16 cellular contexts compared by ENCODE assay signal in genomic region chr20:49832632-49833327, GRCh38. TPM values are rescaled to one million over a fixed set of nuclear protein-coding genes. Genes with fewer than 3 reads are reported as not detected.
DNase-seq lines count a peak whose midpoint lies in the region; ATAC-seq and TF ChIP-seq lines count a peak whose summit lies in the region.
"Had no signal": no experiment of that assay in that cellular context is flagged by ENCODE, and none has a peak within 500 bp of the region (broad histone marks: within the 10 kb centered on the region; RNA-seq: fewer than 3 reads in every experiment).

No MANE protein-coding gene starts in this region.

- H3K4me1 ChIP-seq in gastroesophageal sphincter, result peaks cover 0 to 11% (median 0%) of the 10 kb centered on the region in 3 donors
- peaks cover 2 to 13% (median 12%) of the 10 kb centered on the region in 5 donors for H3K4me1 ChIP-seq in subcutaneous abdominal adipose tissue (ENCODE audit: control insufficient read depth in 5 of 5, insufficient read depth in 5 of 5, low read length in 5 of 5)
- H3K4me1 ChIP-seq: pancreas had no signal

- no peak for TF ChIP-seq POLR2A in gastroesophageal sphincter (IDR thresholded peaks at IDR 0.05)

- TF ChIP-seq CTCF in HL-60 (IDR thresholded peaks at IDR 0.05; ENCODE audit: insufficient read depth, low read length) (no peak), VCaP (conservative IDR thresholded peaks at IDR 0.05) (no peak), gastroesophageal sphincter (IDR thresholded peaks at IDR 0.05) (no peak)

- H3K27ac ChIP-seq in HL-60 (replicated peaks) (peak overlapping the region; percentile 77), VCaP (peak overlapping the region; percentile 80), gastroesophageal sphincter (peak overlapping the region in 3 of 4 donors; percentile 10 to 63 (median 47)), subcutaneous abdominal adipose tissue (ENCODE audit: low read depth, low read length) (peak overlapping the region; percentile 81)
- H3K27ac ChIP-seq: pancreas had no signal

- DNase-seq in HL-60 (ENCODE audit: low read depth in 1 of 2, low spot score in 1 of 2) (peak; percentile 32 to 80), NCI-H1694 treated with DMSO at 0.1 percent for 48 hours (lab: John Stamatoyannopoulos, UW) (no peak), AML-193 (lab: John Stamatoyannopoulos, UW) (no peak)
- no peak for DNase-seq in activated CD4-positive, CD25-positive, alpha-beta regulatory T cell treated with anti-CD3 and anti-CD28 coated beads, Interleukin-2, amount 50 U/mL, for 72 hours
- no peak for DNase-seq in activated naive CD4-positive, alpha-beta T cell treated with anti-CD3 and anti-CD28 coated beads, Interleukin-2, amount 10 ng/mL, durations not matched to agents 7 days and 5 days
- DNase-seq: activated naive CD8-positive, alpha-beta T cell treated with anti-CD3 and anti-CD28 coated beads for 36 hours; dorsolateral prefrontal cortex; heart right ventricle; NCI-H1930; pancreas; stimulated activated CD4-positive, alpha-beta T cell treated with anti-CD3 and anti-CD28 coated beads, Interleukin-2, amount 100 ng/mL, for 24 hours; T1000 had no signal

- H3K27me3 Mint-ChIP-seq in activated naive CD4-positive, alpha-beta T cell treated with anti-CD3 and anti-CD28 coated beads, Interleukin-2, amount 10 ng/mL, durations not matched to agents 7 days and 5 days, result no peaks in the 10 kb centered on the region
- H3K27me3 Mint-ChIP-seq: activated naive CD8-positive, alpha-beta T cell treated with anti-CD3 and anti-CD28 coated beads for 36 hours; stimulated activated naive CD8-positive, alpha-beta T cell treated with anti-CD3 and anti-CD28 coated beads, Interleukin-15, Interleukin-2, amounts not matched to agents 100 ng/mL and 50 ng/mL, for 24 hours had no signal

- H3K9me3 ChIP-seq in gastroesophageal sphincter (no peaks in the 10 kb centered on the region), subcutaneous abdominal adipose tissue (ENCODE audit: control insufficient read depth in 5 of 5, low read length in 5 of 5) (no peaks in the 10 kb centered on the region)
- H3K9me3 ChIP-seq: heart right ventricle, pancreas had no signal

- H3K27me3 ChIP-seq in HL-60 (ENCODE audit: insufficient read depth, poor library complexity, severe bottlenecking) (no peaks in the 10 kb centered on the region), gastroesophageal sphincter (no peaks in the 10 kb centered on the region), subcutaneous abdominal adipose tissue (ENCODE audit: control insufficient read depth in 5 of 5, insufficient read depth in 4 of 5, low read length in 5 of 5) (no peaks in the 10 kb centered on the region)
- H3K27me3 ChIP-seq: dorsolateral prefrontal cortex, heart right ventricle, pancreas had no signal

- no peak for TF ChIP-seq EP300 in gastroesophageal sphincter (IDR thresholded peaks at IDR 0.05)

- H3K27ac Mint-ChIP-seq in activated naive CD4-positive, alpha-beta T cell treated with anti-CD3 and anti-CD28 coated beads, Interleukin-2, amount 10 ng/mL, durations not matched to agents 7 days and 5 days, result no peak overlapping the region
- H3K27ac Mint-ChIP-seq: activated naive CD8-positive, alpha-beta T cell treated with anti-CD3 and anti-CD28 coated beads for 36 hours; stimulated activated naive CD8-positive, alpha-beta T cell treated with anti-CD3 and anti-CD28 coated beads, Interleukin-15, Interleukin-2, amounts not matched to agents 100 ng/mL and 50 ng/mL, for 24 hours had no signal

- H3K9me3 Mint-ChIP-seq in activated naive CD4-positive, alpha-beta T cell treated with anti-CD3 and anti-CD28 coated beads, Interleukin-2, amount 10 ng/mL, durations not matched to agents 7 days and 5 days, result no peaks in the 10 kb centered on the region
- H3K9me3 Mint-ChIP-seq: activated naive CD8-positive, alpha-beta T cell treated with anti-CD3 and anti-CD28 coated beads for 36 hours; stimulated activated naive CD8-positive, alpha-beta T cell treated with anti-CD3 and anti-CD28 coated beads, Interleukin-15, Interleukin-2, amounts not matched to agents 100 ng/mL and 50 ng/mL, for 24 hours had no signal

- CTCF ChIA-PET in activated naive CD4-positive, alpha-beta T cell treated with anti-CD3 and anti-CD28 coated beads, Interleukin-2, amount 10 ng/mL, durations not matched to agents 7 days and 5 days (lab: Charles Lee), result interaction anchor here (1.8 kb wide), 1 partner anchor 13 kb away, joined by 6 read pairs; no protein-coding TSS in a partner anchor

- no peak overlapping the region for H3K4me3 ChIP-seq in HL-60 (replicated peaks; ENCODE audit: insufficient read depth, low read length)
- H3K4me3 ChIP-seq in gastroesophageal sphincter, result no peak overlapping the region
- H3K4me3 ChIP-seq in subcutaneous abdominal adipose tissue (ENCODE audit: low read depth in 1 of 5, low read length in 5 of 5), result no peak overlapping the region
- H3K4me3 ChIP-seq: dorsolateral prefrontal cortex, heart right ventricle, pancreas had no signal

- ATAC-seq in gastroesophageal sphincter, result peak; percentile 70

- H3K9ac ChIP-seq in subcutaneous abdominal adipose tissue (ENCODE audit: low read length in 5 of 5), result peak overlapping the region in 2 of 5 donors; percentile 6 to 13

- no peaks in the 10 kb centered on the region for H3K4me1 Mint-ChIP-seq in activated naive CD4-positive, alpha-beta T cell treated with anti-CD3 and anti-CD28 coated beads, Interleukin-2, amount 10 ng/mL, durations not matched to agents 7 days and 5 days
- H3K4me1 Mint-ChIP-seq: activated naive CD8-positive, alpha-beta T cell treated with anti-CD3 and anti-CD28 coated beads for 36 hours had no signal

- peaks cover 50% of the 10 kb centered on the region for H3K36me3 Mint-ChIP-seq in activated naive CD4-positive, alpha-beta T cell treated with anti-CD3 and anti-CD28 coated beads, Interleukin-2, amount 10 ng/mL, durations not matched to agents 7 days and 5 days

- no peak overlapping the region for H3K4me3 Mint-ChIP-seq in activated naive CD4-positive, alpha-beta T cell treated with anti-CD3 and anti-CD28 coated beads, Interleukin-2, amount 10 ng/mL, durations not matched to agents 7 days and 5 days
- H3K4me3 Mint-ChIP-seq: activated naive CD8-positive, alpha-beta T cell treated with anti-CD3 and anti-CD28 coated beads for 36 hours; stimulated activated naive CD8-positive, alpha-beta T cell treated with anti-CD3 and anti-CD28 coated beads, Interleukin-15, Interleukin-2, amounts not matched to agents 100 ng/mL and 50 ng/mL, for 24 hours had no signal

- H3K36me3 ChIP-seq in gastroesophageal sphincter (peaks cover 0 to 50% of the 10 kb centered on the region in 2 donors), subcutaneous abdominal adipose tissue (ENCODE audit: control insufficient read depth in 5 of 5, insufficient read depth in 5 of 5, low read length in 5 of 5) (peaks cover 4 to 30% (median 17%) of the 10 kb centered on the region in 5 donors)

- 81 to 93% methylated on average over 8 to 9 of the region's 13 CpGs for WGBS in gastroesophageal sphincter (ENCODE audit: low coverage in 1 of 2), 2 donors

RNA-seq across cellular contexts. Expression of gene SLC9A8, which starts 20.2 kb away (rescaled TPM):
- total RNA-seq in gastroesophageal sphincter, result 1 to 10 TPM; 4.7 to 9.3 (median 7.5) TPM

Comparison
In these comparisons a context has a peak if more than half of its experiments do, and no peak if none do; other contexts are left out.
1. DNase-seq: peak in HL-60 (2 of 2); none in activated CD4-positive, CD25-positive, alpha-beta regulatory T cell treated with anti-CD3 and anti-CD28 coated beads, Interleukin-2, amount 50 U/mL, for 72 hours (single experiment), activated naive CD4-positive, alpha-beta T cell treated with anti-CD3 and anti-CD28 coated beads, Interleukin-2, amount 10 ng/mL, durations not matched to agents 7 days and 5 days (single experiment), NCI-H1694 treated with DMSO at 0.1 percent for 48 hours (single experiment) and AML-193 (0 of 2).
2. Peak in every context shown above with its lines, with median percentiles within 50 percentile points of each other: H3K27ac ChIP-seq.